Comparison of ENCODE assay signal across 8 cellular contexts in genomic region chr12:62250671-62251608, GRCh38. TPM values are rescaled to one million over a fixed set of nuclear protein-coding genes. Genes with fewer than 3 reads are reported as not detected.
DNase-seq lines count a peak whose midpoint lies in the region; ATAC-seq and TF ChIP-seq lines count a peak whose summit lies in the region.

No MANE protein-coding gene starts in this region.

- 60 to 73% (median 70%) methylated on average over 3 of the region's 3 CpGs for WGBS in stomach, 5 donors
- 73 to 85% (median 78%) methylated on average over 3 of the region's 3 CpGs for WGBS in psoas muscle, 3 donors

- H3K79me2 ChIP-seq in KMS-11 (ENCODE audit: insufficient read depth, low read depth), result no peaks in the 10 kb centered on the region

- peak; percentile 99 for ATAC-seq in GM21529 (IDR thresholded peaks at IDR 0.05; ENCODE audit: unreplicated experiment)
- ATAC-seq in psoas muscle, result no peak

- H3K4me1 ChIP-seq in KMS-11 (ENCODE audit: low read depth, poor library complexity, severe bottlenecking) (peaks cover 26% of the 10 kb centered on the region), stomach (peaks cover 0 to 14% (median 0%) of the 10 kb centered on the region in 4 donors), psoas muscle (no peaks in the 10 kb centered on the region)

- TF ChIP-seq POLR2A in stomach (IDR thresholded peaks at IDR 0.05), result no peak

- no peaks in the 10 kb centered on the region for H3K27me3 ChIP-seq in KMS-11 (ENCODE audit: insufficient read depth, low read depth)
- no peaks in the 10 kb centered on the region for H3K27me3 ChIP-seq in stomach
- no peaks in the 10 kb centered on the region for H3K27me3 ChIP-seq in psoas muscle (ENCODE audit: insufficient read depth in 3 of 3, low read length in 2 of 3)

- DNase-seq in GM13976 (ENCODE audit: low spot score) (peak; percentile 37), fibroblast of the aortic adventitia (ENCODE audit: low read depth) (peak; percentile 70), stomach (no peak), T-helper 9 cell (no peak), psoas muscle (no peak), SW 1271 (lab: John Stamatoyannopoulos, UW) (no peak)

- H3K4me3 ChIP-seq in KMS-11 (IDR thresholded peaks at IDR 0.05; ENCODE audit: insufficient read depth, low read depth, low read length), result no peak overlapping the region
- no peak overlapping the region for H3K4me3 ChIP-seq in fibroblast of the aortic adventitia (ENCODE audit: low read depth, low read length)
- H3K4me3 ChIP-seq in stomach, result no peak overlapping the region
- H3K4me3 ChIP-seq in psoas muscle, result no peak overlapping the region

- H3K27ac ChIP-seq in KMS-11 (peak overlapping the region; percentile 23; the same call in 1 of the 2 replicates), stomach (peak overlapping the region in 2 of 5 donors; percentile 23 to 55), psoas muscle (no peak overlapping the region)

- peak overlapping the region; percentile 36; the same call in 1 of the 2 replicates for H3K4me2 ChIP-seq in KMS-11

- no peaks in the 10 kb centered on the region for H4K20me1 ChIP-seq in KMS-11 (ENCODE audit: insufficient read depth)

- TF ChIP-seq CTCF in GM13976 (IDR thresholded peaks at IDR 0.05; ENCODE audit: borderline replicate concordance, control extremely low read depth, extremely low read depth, insufficient read depth, missing control alignments) (no peak), KMS-11 (conservative IDR thresholded peaks at IDR 0.05; ENCODE audit: low read depth, low read length) (no peak), fibroblast of the aortic adventitia (IDR thresholded peaks at IDR 0.05; ENCODE audit: insufficient read depth, low read length) (no peak), stomach (IDR thresholded peaks at IDR 0.05) (no peak), psoas muscle (IDR thresholded peaks at IDR 0.05) (no peak)

- no peak overlapping the region for H3K9ac ChIP-seq in KMS-11

- intact Hi-C loops in stomach (cut with DNase I; ENCODE audit: low total_unique reads), result no loop called here
- intact Hi-C loops in psoas muscle (cut with DNase I), result no loop called here

- no peak for TF ChIP-seq EP300 in stomach (IDR thresholded peaks at IDR 0.05)

- H2AFZ ChIP-seq in KMS-11 (ENCODE audit: low read depth), result peak overlapping the region; percentile 4; the same call in 1 of the 2 replicates

- H3K36me3 ChIP-seq in KMS-11 (ENCODE audit: insufficient read depth) (no peaks in the 10 kb centered on the region), stomach (no peaks in the 10 kb centered on the region), psoas muscle (ENCODE audit: insufficient read depth in 1 of 2, low read depth in 1 of 2) (no peaks in the 10 kb centered on the region)

- no peaks in the 10 kb centered on the region for H3K9me3 ChIP-seq in stomach
- H3K9me3 ChIP-seq in psoas muscle, result no peaks in the 10 kb centered on the region

- in situ Hi-C loops in GM13976 (cut with MboI; ENCODE audit: low sequenced_read_pairs, unreplicated experiment), result loop anchor here (25.0 kb wide), 1 partner anchor 536 kb away; no protein-coding TSS in a partner anchor

RNA-seq across cellular contexts. Expression of gene USP15, which starts 9.3 kb away (rescaled TPM):
- total RNA-seq in fibroblast of the aortic adventitia (ENCODE audit: low replicate concordance), result 65.7 and 67.3 TPM in 2 replicates
- total RNA-seq in stomach, result 100 to 1,000 TPM in 4 of 5 donors, 10 to 100 TPM in 1; 21.4 to 220 (median 119) TPM
- polyA plus RNA-seq in stomach, result 10 to 100 TPM; 16.6 to 36.5 (median 18.7) TPM
- total RNA-seq in psoas muscle, result 10 to 100 TPM; 41.4 to 65.6 (median 50.9) TPM
- 10 to 100 TPM; 27.6 to 49.2 (median 28.9) TPM for polyA plus RNA-seq in psoas muscle

Comparison
In these comparisons a context has a peak if more than half of its experiments do, and no peak if none do; other contexts are left out.
1. DNase-seq: peak in GM13976 (single experiment) and fibroblast of the aortic adventitia (single experiment); none in stomach (single experiment), T-helper 9 cell (single experiment), psoas muscle (0 of 2) and SW 1271 (0 of 2).